In genomic region chr17:60141111-60142018, GRCh38 we compare ENCODE assay signal across 10 cellular contexts. TPM values are rescaled to one million over a fixed set of nuclear protein-coding genes. Genes with fewer than 3 reads are reported as not detected.
DNase-seq lines count a peak whose midpoint lies in the region; ATAC-seq, FAIRE-seq and TF ChIP-seq lines count a peak whose summit lies in the region.
"Had no signal": no experiment of that assay in that cellular context is flagged by ENCODE, and none has a peak within 500 bp of the region (broad histone marks: within the 10 kb centered on the region; RNA-seq: fewer than 3 reads in every experiment).

No MANE protein-coding gene starts in this region.

- peak overlapping the region; percentile 74 for H3K4me2 ChIP-seq in GM23338

- no peaks in the 10 kb centered on the region for H3K36me3 Mint-ChIP-seq in GM23338 (ENCODE audit: low read depth)

- peak; percentile 10 for ATAC-seq in GM23338
- no peak for ATAC-seq in GM18909 (IDR thresholded peaks at IDR 0.05; ENCODE audit: poor library complexity, unreplicated experiment)
- no peak for ATAC-seq in HG03342 (IDR thresholded peaks at IDR 0.05; ENCODE audit: unreplicated experiment)

- peaks cover 18% of the 10 kb centered on the region for H3F3A ChIP-seq in GM23338 (replicated peaks; ENCODE audit: low read depth)

- H3K27me3 Mint-ChIP-seq in GM23338 (ENCODE audit: insufficient read depth, low read depth, poor library complexity), result peaks cover 74% of the 10 kb centered on the region

- H3K4me1 Mint-ChIP-seq in GM23338, result peaks cover 50% of the 10 kb centered on the region

- H3K27me3 ChIP-seq in GM23338 (ENCODE audit: insufficient read depth) (peaks cover 89% of the 10 kb centered on the region), bronchial epithelial cell (ENCODE audit: control insufficient read depth, insufficient read depth, low read length) (peaks cover 38% of the 10 kb centered on the region)

- peaks cover 9% of the 10 kb centered on the region; the same call in 1 of the 2 replicates for H4K20me1 ChIP-seq in GM23338 (replicated peaks; ENCODE audit: insufficient read depth)

- no peak for TF ChIP-seq POLR2A in GM12892 (IDR thresholded peaks at IDR 0.05; ENCODE audit: low read depth, low read length)

- no peak overlapping the region for H3K27ac ChIP-seq in GM23338 (ENCODE audit: low read depth)
- H3K27ac ChIP-seq: suprapubic skin had no signal

- DNase-seq in AG08395 (ENCODE audit: low spot score) (peak; percentile 29), GM23338 (ENCODE audit: low spot score) (peak; percentile 50), bronchial epithelial cell (ENCODE audit: low read depth) (peak; percentile 13), kidney tubule cell (ENCODE audit: low spot score) (peak; percentile 30), GM12892 (ENCODE audit: insufficient read length) (no peak), NCI-H2081 (lab: John Stamatoyannopoulos, UW) (no peak)
- DNase-seq: stimulated activated CD4-positive, alpha-beta T cell treated with anti-CD3 and anti-CD28 coated beads, Interleukin-15, amount 100 ng/mL, for 24 hours had no signal

- peak overlapping the region; percentile 74 for H3K4me3 Mint-ChIP-seq in GM23338

- H3K36me3 ChIP-seq in GM23338 (ENCODE audit: insufficient read depth) (no peaks in the 10 kb centered on the region), bronchial epithelial cell (ENCODE audit: control insufficient read depth, insufficient read depth, low read length) (no peaks in the 10 kb centered on the region)
- H3K36me3 ChIP-seq: suprapubic skin had no signal

- no peaks in the 10 kb centered on the region; the same call in 2 of the 3 replicates for H3K9me3 Mint-ChIP-seq in GM23338

- H3K79me2 ChIP-seq in GM23338 (replicated peaks; ENCODE audit: insufficient read depth), result no peaks in the 10 kb centered on the region

- no peak overlapping the region for H3K27ac Mint-ChIP-seq in GM23338

- H2AFZ ChIP-seq in GM23338, result peak overlapping the region; percentile 77; the same call in 1 of the 2 replicates

- no peak for FAIRE-seq in bronchial epithelial cell (lab: Jason Lieb, UNC)
- FAIRE-seq in GM12892 (lab: Jason Lieb, UNC), result no peak

- H3K4me1 ChIP-seq in GM23338 (ENCODE audit: insufficient read depth), result peaks cover 45% of the 10 kb centered on the region

- TF ChIP-seq CTCF in GM23338 (conservative IDR thresholded peaks at IDR 0.05; ENCODE audit: low read depth in 2 of 2) (no peak), bronchial epithelial cell (IDR thresholded peaks at IDR 0.05; ENCODE audit: insufficient read depth, low read length, severe bottlenecking) (no peak)

- no peaks in the 10 kb centered on the region for H3K9me2 ChIP-seq in GM23338 (ENCODE audit: insufficient read depth)

- H3K4me3 ChIP-seq in GM23338 (peak overlapping the region; percentile 47), bronchial epithelial cell (ENCODE audit: low read depth, low read length) (no peak overlapping the region)

TF ChIP-seq in GM23338, 12 proteins besides CTCF, POLR2A, EP300 and RAD21:
- no peak for TF ChIP-seq CREB1 (CRISPR knock-in tag; IDR thresholded peaks at IDR 0.05; ENCODE audit: low read depth)
- TF ChIP-seq EZH2 (IDR thresholded peaks at IDR 0.05; ENCODE audit: low read depth, unreplicated experiment), result peak; percentile 32
- TF ChIP-seq JUNB (IDR thresholded peaks at IDR 0.05; ENCODE audit: unreplicated experiment), result no peak
- no peak for TF ChIP-seq REST (IDR thresholded peaks at IDR 0.05; ENCODE audit: unreplicated experiment)
TF ChIP-seq in GM23338: peak in this region for 1.

RNA-seq across cellular contexts. Expression of gene CA4, which starts 8.4 kb away (rescaled TPM):
- total RNA-seq in GM23338 (2014; rRNA removed; shearing (Covaris generic)), result 4.9 and 8.2 TPM in 2 replicates
- 7.6 and 9.4 TPM in 2 replicates for polyA plus RNA-seq in GM23338 (2016; fragmentation: Nextera tagmentation; extraction: Ambion mirVana)
- total RNA-seq in bronchial epithelial cell, result not detected in 2 replicates
- not detected for polyA plus RNA-seq in GM12892 (2012; ENCODE audit: missing spikeins)

Comparison
In these comparisons a context has a peak if more than half of its experiments do, and no peak if none do; other contexts are left out.
1. DNase-seq: peak in AG08395 (single experiment), GM23338 (single experiment), bronchial epithelial cell (single experiment) and kidney tubule cell (single experiment); none in GM12892 (single experiment) and NCI-H2081 (0 of 2).